8 cellular contexts compared by ENCODE assay signal in the genomic region with DNA sequence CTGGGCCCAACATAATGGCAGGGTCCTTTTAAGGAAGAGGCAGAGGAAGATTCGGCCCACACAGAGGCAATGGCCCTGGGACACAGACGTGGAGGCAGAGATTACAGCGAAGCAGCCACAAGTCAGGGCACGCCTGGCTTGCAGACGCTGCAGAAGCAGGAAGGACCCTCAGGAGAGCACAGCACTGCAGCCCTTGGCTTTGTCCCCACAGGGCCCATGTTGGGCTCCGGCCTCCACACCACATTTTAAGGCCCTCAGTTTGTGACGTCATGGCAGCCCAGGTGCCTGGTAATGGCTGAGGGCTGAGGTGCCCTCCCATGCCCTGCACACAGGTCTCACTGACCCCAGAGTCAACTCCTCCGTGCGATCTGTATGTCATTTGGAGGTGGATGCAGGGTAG.
DNase-seq lines count a peak whose midpoint lies in the region; ATAC-seq and TF ChIP-seq lines count a peak whose summit lies in the region.
"Not testable (repeated sequence)": the region's sequence is repeated elsewhere in the genome, so short reads cannot be mapped to it uniquely, and the experiment has no call there.

No MANE protein-coding gene starts in this region.

- dilution Hi-C loops in mammary epithelial cell (cut with HindIII; ENCODE audit: low sequenced_read_pairs): not testable (repeated sequence)

- in situ Hi-C loops in mammary epithelial cell (cut with MboI; ENCODE audit: low sequenced_read_pairs in 2 of 2): not testable (repeated sequence)

- H2AFZ ChIP-seq in mammary epithelial cell (ENCODE audit: low read depth, low read length): peak overlapping the region; percentile 56

- not testable (repeated sequence) for H3K4me3 Mint-ChIP-seq in CD14-positive monocyte; T-cell; activated T-cell treated with anti-CD3 and anti-CD28 coated beads, Interleukin-2, amount 50 U/mL, for 24 hours; mesothelial cell of epicardium

- WGBS in mammary epithelial cell (ENCODE audit: low coverage, missing lambda C conversion rate): 61% methylated on average over 6 of the region's 9 CpGs
- 88 to 90% methylated on average over 9 of the region's 9 CpGs for WGBS in aorta, 2 donors

- not testable (repeated sequence) for TF ChIP-seq CTCF in CD14-positive monocyte (IDR thresholded peaks at IDR 0.05); mammary epithelial cell (conservative IDR thresholded peaks at IDR 0.05 in 1 of 2, IDR thresholded peaks at IDR 0.05 in 1 of 2; ENCODE audit: extremely low read depth in 1 of 2, insufficient read depth in 1 of 2, low read depth in 1 of 2, low read length in 2 of 2); mesothelial cell of epicardium (IDR thresholded peaks at IDR 0.05; ENCODE audit: unreplicated experiment)

- intact Hi-C loops in CD14-positive monocyte (cut with micrococcal nuclease); mammary epithelial cell (cut with micrococcal nuclease); Right ventricle myocardium superior (cut with DNase I); posterior vena cava (cut with DNase I); aorta (cut with DNase I): not testable (repeated sequence)

- not testable (repeated sequence) for H4K20me1 ChIP-seq in mammary epithelial cell (ENCODE audit: insufficient read depth, low read length)

- H3K9me3 ChIP-seq in mammary epithelial cell (replicated peaks; ENCODE audit: insufficient read depth, low read length); aorta (ENCODE audit: control insufficient read depth, low read length): not testable (repeated sequence)

- not testable (repeated sequence) for H3K27me3 ChIP-seq in mammary epithelial cell (ENCODE audit: insufficient read depth, low read length); aorta (ENCODE audit: control insufficient read depth in 1 of 2, insufficient read depth in 2 of 2, low read length in 1 of 2)

- peak overlapping the region; percentile 25 to 90 (median 54) for H3K27ac Mint-ChIP-seq in CD14-positive monocyte
- H3K27ac Mint-ChIP-seq in T-cell: peak overlapping the region; percentile 80 to 94
- peak overlapping the region; percentile 38 for H3K27ac Mint-ChIP-seq in activated T-cell treated with anti-CD3 and anti-CD28 coated beads, Interleukin-2, amount 50 U/mL, for 24 hours
- peak overlapping the region; percentile 34 for H3K27ac Mint-ChIP-seq in mesothelial cell of epicardium

- not testable (repeated sequence) for H3K4me2 ChIP-seq in mammary epithelial cell (ENCODE audit: insufficient read depth, low read depth, low read length)

- not testable (repeated sequence) for H3K36me3 ChIP-seq in mammary epithelial cell (ENCODE audit: insufficient read depth, low read length); aorta (ENCODE audit: control insufficient read depth in 1 of 2, insufficient read depth in 2 of 2, low read length in 1 of 2)

- DNase-seq in CD14-positive monocyte (ENCODE audit: low spot score); T-cell; activated T-cell treated with anti-CD3 and anti-CD28 coated beads, Interleukin-2, amount 50 U/mL, for 24 hours; mammary epithelial cell; mesothelial cell of epicardium (ENCODE audit: low spot score in 2 of 2, unreplicated experiment in 2 of 2): not testable (repeated sequence)
- DNase-seq in Right ventricle myocardium superior (peak; percentile 10), posterior vena cava (ENCODE audit: low spot score) (peak; percentile 62), aorta (peak; percentile 33 to 50)

- H3K4me1 Mint-ChIP-seq in CD14-positive monocyte (peaks cover 33% of the 10 kb centered on the region), T-cell (peaks cover 45 to 53% (median 50%) of the 10 kb centered on the region in 3 donors), mesothelial cell of epicardium (peaks cover 20% of the 10 kb centered on the region)
- peaks cover 50% of the 10 kb centered on the region for H3K4me1 Mint-ChIP-seq in activated T-cell treated with anti-CD3 and anti-CD28 coated beads, Interleukin-2, amount 50 U/mL, for 24 hours (ENCODE audit: low read depth)

- not testable (repeated sequence) for H3K27ac ChIP-seq in mammary epithelial cell (ENCODE audit: insufficient read depth, low read depth, low read length); aorta (ENCODE audit: low read depth in 1 of 2, low read length in 2 of 2)

- peaks cover 13% of the 10 kb centered on the region for H3K4me1 ChIP-seq in mammary epithelial cell (ENCODE audit: insufficient read depth, low read length)
- H3K4me1 ChIP-seq in aorta (ENCODE audit: control insufficient read depth in 1 of 2, insufficient read depth in 2 of 2, low read length in 2 of 2): not testable (repeated sequence)

- not testable (repeated sequence) for H3K79me2 ChIP-seq in mammary epithelial cell (ENCODE audit: insufficient read depth, low read length)

- not testable (repeated sequence) for H3K9me3 Mint-ChIP-seq in CD14-positive monocyte; T-cell; activated T-cell treated with anti-CD3 and anti-CD28 coated beads, Interleukin-2, amount 50 U/mL, for 24 hours; mesothelial cell of epicardium

- not testable (repeated sequence) for ATAC-seq in T-cell (replicated peaks in 1 of 4); Right ventricle myocardium superior (ENCODE audit: poor library complexity); aorta (ENCODE audit: low FRiP score)

- H3K4me3 ChIP-seq in mammary epithelial cell (replicated peaks in 1 of 3; ENCODE audit: insufficient read depth in 1 of 3, low read depth in 2 of 3, low read length in 3 of 3); aorta (ENCODE audit: low read length in 2 of 2): not testable (repeated sequence)

- H3K36me3 Mint-ChIP-seq in CD14-positive monocyte: peaks cover 35 to 94% of the 10 kb centered on the region in 2 donors
- peaks cover 13% of the 10 kb centered on the region for H3K36me3 Mint-ChIP-seq in T-cell
- H3K36me3 Mint-ChIP-seq in activated T-cell treated with anti-CD3 and anti-CD28 coated beads, Interleukin-2, amount 50 U/mL, for 24 hours (ENCODE audit: low read depth): peaks cover 59% of the 10 kb centered on the region
- H3K36me3 Mint-ChIP-seq in mesothelial cell of epicardium: not testable (repeated sequence)

- CTCF ChIA-PET in T-cell (lab: Charles Lee); mammary epithelial cell (lab: Charles Lee; ENCODE audit: low non-redundant PET): not testable (repeated sequence)

- not testable (repeated sequence) for BruUV-seq in mammary epithelial cell (replicated peaks; lab: Mats Ljungman, UMichigan)

- POLR2A ChIA-PET in T-cell (lab: Charles Lee): not testable (repeated sequence)

- not testable (repeated sequence) for H3K9ac ChIP-seq in mammary epithelial cell (ENCODE audit: insufficient read depth, low read length)

- H3K27me3 Mint-ChIP-seq in CD14-positive monocyte (ENCODE audit: low read depth in 3 of 3); T-cell; activated T-cell treated with anti-CD3 and anti-CD28 coated beads, Interleukin-2, amount 50 U/mL, for 24 hours; mesothelial cell of epicardium (ENCODE audit: low read depth): not testable (repeated sequence)

Comparison
In these comparisons a context has a peak if more than half of its experiments do, and no peak if none do; other contexts are left out.
1. H3K27ac Mint-ChIP-seq: peak in every context shown above with its lines; median percentile 87 in T-cell; 54 in CD14-positive monocyte; 38 in activated T-cell treated with anti-CD3 and anti-CD28 coated beads, Interleukin-2, amount 50 U/mL, for 24 hours; 34 in mesothelial cell of epicardium.